13 cellular contexts compared by ENCODE assay signal in genomic region chr7:32658034-32658944, GRCh38.
DNase-seq lines count a peak whose midpoint lies in the region; TF ChIP-seq lines count a peak whose summit lies in the region.
"Had no signal": no experiment of that assay in that cellular context is flagged by ENCODE, and none has a peak within 500 bp of the region (broad histone marks: within the 10 kb centered on the region; RNA-seq: fewer than 3 reads in every experiment).

No MANE protein-coding gene starts in this region.

- H3K27ac Mint-ChIP-seq in activated CD4-positive, alpha-beta memory T cell treated with anti-CD3 and anti-CD28 coated beads, Interleukin-2, amount 10 ng/mL, durations not matched to agents 7 days and 5 days = no peak overlapping the region

- DNase-seq in ELR (ENCODE audit: low read depth) (peak; percentile 89), HCEC 1CT (peak; percentile 63), NCI-H460 (ENCODE audit: extremely low read depth, low read depth) (peak; percentile 90), fibroblast of pulmonary artery (ENCODE audit: low read depth) (peak; percentile 36), NCI-H146 treated with DMSO at 0.1 percent for 48 hours (lab: John Stamatoyannopoulos, UW; ENCODE audit: unreplicated experiment) (no peak), SHP77 (lab: John Stamatoyannopoulos, UW) (no peak), HuH-7.5 (ENCODE audit: low spot score) (no peak)
- DNase-seq in activated CD4-positive, alpha-beta memory T cell treated with anti-CD3 and anti-CD28 coated beads, Interleukin-2, amount 10 ng/mL, durations not matched to agents 7 days and 5 days = no peak
- DNase-seq: cortex of kidney, lower lobe of right lung, SIG-M5 had no signal

- TF ChIP-seq CTCF in fibroblast of pulmonary artery (IDR thresholded peaks at IDR 0.05; ENCODE audit: low read length, missing control alignments) = no peak

- H3K27me3 Mint-ChIP-seq in activated CD4-positive, alpha-beta memory T cell treated with anti-CD3 and anti-CD28 coated beads, Interleukin-2, amount 10 ng/mL, durations not matched to agents 7 days and 5 days = peaks cover 14% of the 10 kb centered on the region

- H3K9me3 Mint-ChIP-seq in activated CD4-positive, alpha-beta memory T cell treated with anti-CD3 and anti-CD28 coated beads, Interleukin-2, amount 10 ng/mL, durations not matched to agents 7 days and 5 days = no peaks in the 10 kb centered on the region

- no peak overlapping the region for H3K4me3 Mint-ChIP-seq in activated CD4-positive, alpha-beta memory T cell treated with anti-CD3 and anti-CD28 coated beads, Interleukin-2, amount 10 ng/mL, durations not matched to agents 7 days and 5 days

- no peaks in the 10 kb centered on the region for H3K4me1 Mint-ChIP-seq in activated CD4-positive, alpha-beta memory T cell treated with anti-CD3 and anti-CD28 coated beads, Interleukin-2, amount 10 ng/mL, durations not matched to agents 7 days and 5 days

- POLR2A ChIA-PET in activated CD4-positive, alpha-beta memory T cell treated with anti-CD3 and anti-CD28 coated beads, Interleukin-2, amount 10 ng/mL, durations not matched to agents 7 days and 5 days (lab: Charles Lee) = interaction anchor here (0.6 kb wide), 1 partner anchor 384 kb away, joined by 3 read pairs; no protein-coding TSS in a partner anchor

- CTCF ChIA-PET in activated CD4-positive, alpha-beta memory T cell treated with anti-CD3 and anti-CD28 coated beads, Interleukin-2, amount 10 ng/mL, durations not matched to agents 7 days and 5 days (lab: Charles Lee) = no interaction called here

- no peak overlapping the region for H3K4me3 ChIP-seq in fibroblast of pulmonary artery (replicated peaks; ENCODE audit: low read depth, low read length)
- H3K4me3 ChIP-seq: BLaER1 treated with 17β-estradiol and CSF1 and Interleukin-3, amounts not matched to agents 10 nM and 100 nM; lower lobe of right lung; thoracic aorta had no signal

- no peaks in the 10 kb centered on the region for H3K36me3 Mint-ChIP-seq in activated CD4-positive, alpha-beta memory T cell treated with anti-CD3 and anti-CD28 coated beads, Interleukin-2, amount 10 ng/mL, durations not matched to agents 7 days and 5 days (ENCODE audit: low read depth)

Comparison
In these comparisons a context has a peak if more than half of its experiments do, and no peak if none do; other contexts are left out.
1. DNase-seq: peak in ELR (single experiment), HCEC 1CT (single experiment), NCI-H460 (single experiment) and fibroblast of pulmonary artery (single experiment); none in NCI-H146 treated with DMSO at 0.1 percent for 48 hours (single experiment), SHP77 (0 of 2), HuH-7.5 (single experiment) and activated CD4-positive, alpha-beta memory T cell treated with anti-CD3 and anti-CD28 coated beads, Interleukin-2, amount 10 ng/mL, durations not matched to agents 7 days and 5 days (single experiment).